31 cellular contexts compared by ENCODE assay signal in genomic region chr9:70888471-70888870, GRCh38.
DNase-seq lines count a peak whose midpoint lies in the region; ATAC-seq, FAIRE-seq and TF ChIP-seq lines count a peak whose summit lies in the region.
"Had no signal": no experiment of that assay in that cellular context is flagged by ENCODE, and none has a peak within 500 bp of the region (broad histone marks: within the 10 kb centered on the region; RNA-seq: fewer than 3 reads in every experiment).

No MANE protein-coding gene starts in this region.

- H3K9me3 ChIP-seq in endothelial cell of umbilical vein (replicated peaks; ENCODE audit: control insufficient read depth, insufficient read depth, low read length) (no peaks in the 10 kb centered on the region), HAP-1 (no peaks in the 10 kb centered on the region)
- H3K9me3 ChIP-seq: A549; BE2C; BLaER1; BLaER1 treated with 17β-estradiol and CSF1 and Interleukin-3, amounts not matched to agents 10 nM and 100 nM; Caco-2 had no signal

- H4K20me1 ChIP-seq in endothelial cell of umbilical vein (replicated peaks; ENCODE audit: control insufficient read depth, extremely low read depth, insufficient read depth, low read length), result no peaks in the 10 kb centered on the region
- H4K20me1 ChIP-seq: BLaER1; BLaER1 treated with 17β-estradiol and CSF1 and Interleukin-3, amounts not matched to agents 10 nM and 100 nM had no signal

- POLR2A ChIA-PET in endothelial cell of umbilical vein (lab: Charles Lee), result no interaction called here

- no peak overlapping the region for H3K4me2 ChIP-seq in endothelial cell of umbilical vein (ENCODE audit: insufficient read depth, low read length)
- H3K4me2 ChIP-seq: A549; BLaER1; BLaER1 treated with 17β-estradiol and CSF1 and Interleukin-3, amounts not matched to agents 10 nM and 100 nM had no signal

- H3K9ac ChIP-seq in endothelial cell of umbilical vein (replicated peaks; ENCODE audit: extremely low read depth, insufficient read depth, low read length), result no peak overlapping the region
- H3K9ac ChIP-seq: BLaER1; BLaER1 treated with 17β-estradiol and CSF1 and Interleukin-3, amounts not matched to agents 10 nM and 100 nM had no signal

- peaks cover 2% of the 10 kb centered on the region for H3K4me1 ChIP-seq in endothelial cell of umbilical vein (ENCODE audit: control insufficient read depth, extremely low read depth, insufficient read depth, low read length)
- H3K4me1 ChIP-seq in HAP-1, result peaks cover 10% of the 10 kb centered on the region
- H3K4me1 ChIP-seq: A549; BE2C; BLaER1; BLaER1 treated with 17β-estradiol and CSF1 and Interleukin-3, amounts not matched to agents 10 nM and 100 nM; Caco-2 had no signal

- peak overlapping the region; percentile 32 for H2AFZ ChIP-seq in endothelial cell of umbilical vein (ENCODE audit: low read depth, low read length)

- FAIRE-seq in H54 (lab: Jason Lieb, UNC) (peak; percentile 48), endothelial cell of umbilical vein (lab: Jason Lieb, UNC) (no peak)
- FAIRE-seq: A204.1, A549, D721Med had no signal

- no peaks in the 10 kb centered on the region for H3K9me1 ChIP-seq in endothelial cell of umbilical vein (replicated peaks; ENCODE audit: control insufficient read depth, extremely low read depth, insufficient read depth, low read length)

- no peaks in the 10 kb centered on the region for H3K79me2 ChIP-seq in endothelial cell of umbilical vein (ENCODE audit: control insufficient read depth, insufficient read depth, low read length)

- dilution Hi-C loops in endothelial cell of umbilical vein (cut with MboI; ENCODE audit: extremely low pct_ligation_motif_present, low sequenced_read_pairs), result no loop called here

- intact Hi-C loops in endothelial cell of umbilical vein (cut with micrococcal nuclease), result no loop called here

- H3K4me3 ChIP-seq in endothelial cell of umbilical vein (replicated peaks in 1 of 3; ENCODE audit: insufficient read depth in 1 of 3, low read depth in 1 of 3, low read length in 3 of 3) (no peak overlapping the region), HAP-1 (no peak overlapping the region)
- H3K4me3 ChIP-seq: A549; BLaER1; BLaER1 treated with 17β-estradiol and CSF1 and Interleukin-3, amounts not matched to agents 10 nM and 100 nM had no signal

- H3K36me3 ChIP-seq in endothelial cell of umbilical vein (ENCODE audit: control insufficient read depth in 2 of 2, extremely low read depth in 1 of 2, insufficient read depth in 2 of 2, low read length in 2 of 2), result no peaks in the 10 kb centered on the region
- H3K36me3 ChIP-seq in HAP-1 (replicated peaks), result no peaks in the 10 kb centered on the region
- H3K36me3 ChIP-seq: BE2C; BLaER1; BLaER1 treated with 17β-estradiol and CSF1 and Interleukin-3, amounts not matched to agents 10 nM and 100 nM had no signal

- TF ChIP-seq CTCF in endothelial cell of umbilical vein (IDR thresholded peaks at IDR 0.05; ENCODE audit: extremely low read depth in 1 of 2, insufficient read depth in 1 of 2, low read depth in 1 of 2, low read length in 2 of 2), result no peak

- ATAC-seq in HG03175 (IDR thresholded peaks at IDR 0.05; ENCODE audit: unreplicated experiment), result no peak
- ATAC-seq: A549; CD8-positive, alpha-beta T cell had no signal

- DNase-seq in H54 (ENCODE audit: insufficient read length, low spot score), result no peak
- DNase-seq in endothelial cell of umbilical vein (ENCODE audit: low read depth, low spot score), result no peak
- no peak for DNase-seq in HAP-1 (ENCODE audit: low spot score in 2 of 2)
- DNase-seq: 8988T; ACHN; AML-193; BE2C; C1 segment of cervical spinal cord; Caco-2; Calu3; CD4-positive, alpha-beta memory T cell; CD4-positive, alpha-beta T cell; CD4-positive, CD25-positive, alpha-beta regulatory T cell; CD8-positive, alpha-beta memory T cell; CD8-positive, alpha-beta T cell; COR-L47; DMS 273 treated with DMSO at 0.1 percent for 48 hours; DMS153; DMS53; DMS79; DMS79 treated with DMSO at 0.1 percent for 48 hours; DND-41; EL had no signal

- in situ Hi-C loops in HAP-1 (cut with MboI; ENCODE audit: low sequenced_read_pairs), result no loop called here

- no TSS peak for BruUV-seq in endothelial cell of umbilical vein (replicated peaks; lab: Mats Ljungman, UMichigan)

- CTCF ChIA-PET in endothelial cell of umbilical vein (lab: Charles Lee), result no interaction called here

- H3K27me3 ChIP-seq in endothelial cell of umbilical vein (ENCODE audit: control insufficient read depth in 2 of 2, insufficient read depth in 2 of 2, low read length in 2 of 2) (no peaks in the 10 kb centered on the region), HAP-1 (ENCODE audit: low read depth) (no peaks in the 10 kb centered on the region)
- H3K27me3 ChIP-seq: BE2C; BLaER1; BLaER1 treated with 17β-estradiol and CSF1 and Interleukin-3, amounts not matched to agents 10 nM and 100 nM had no signal

- no peak overlapping the region for H3K27ac ChIP-seq in endothelial cell of umbilical vein (ENCODE audit: insufficient read depth, low read depth, low read length)
- H3K27ac ChIP-seq: 22Rv1; A549; BLaER1; BLaER1 treated with 17β-estradiol and CSF1 and Interleukin-3, amounts not matched to agents 10 nM and 100 nM; C4-2B had no signal

- no peak for TF ChIP-seq POLR2A in H54 (IDR thresholded peaks at IDR 0.05; ENCODE audit: low read depth, low read length)
- no peak for TF ChIP-seq POLR2A in endothelial cell of umbilical vein (IDR thresholded peaks at IDR 0.05; ENCODE audit: low read depth, low read length)

TF ChIP-seq in endothelial cell of umbilical vein, 7 proteins besides CTCF, POLR2A, EP300 and RAD21:
- TF ChIP-seq JUN (IDR thresholded peaks at IDR 0.05; ENCODE audit: borderline replicate concordance, insufficient read depth, insufficient read length, low read depth) (no peak), MYC (IDR thresholded peaks at IDR 0.05; ENCODE audit: low read depth, low read length) (no peak), POLR2AphosphoS5 (IDR thresholded peaks at IDR 0.05; ENCODE audit: insufficient read depth, low read depth, low read length) (no peak), FOS (IDR thresholded peaks at IDR 0.05; ENCODE audit: borderline replicate concordance, insufficient read depth, low read length) (no peak), MAX (IDR thresholded peaks at IDR 0.05; ENCODE audit: insufficient read depth, insufficient read length) (no peak), GATA2 (IDR thresholded peaks at IDR 0.05; ENCODE audit: insufficient read depth, insufficient read length, low read depth, low read length) (no peak), EZH2 (IDR thresholded peaks at IDR 0.05; ENCODE audit: borderline replicate concordance, low read depth, low read length, severe bottlenecking) (no peak)
